ENCODE assay signal across 14 cellular contexts in the genomic region with DNA sequence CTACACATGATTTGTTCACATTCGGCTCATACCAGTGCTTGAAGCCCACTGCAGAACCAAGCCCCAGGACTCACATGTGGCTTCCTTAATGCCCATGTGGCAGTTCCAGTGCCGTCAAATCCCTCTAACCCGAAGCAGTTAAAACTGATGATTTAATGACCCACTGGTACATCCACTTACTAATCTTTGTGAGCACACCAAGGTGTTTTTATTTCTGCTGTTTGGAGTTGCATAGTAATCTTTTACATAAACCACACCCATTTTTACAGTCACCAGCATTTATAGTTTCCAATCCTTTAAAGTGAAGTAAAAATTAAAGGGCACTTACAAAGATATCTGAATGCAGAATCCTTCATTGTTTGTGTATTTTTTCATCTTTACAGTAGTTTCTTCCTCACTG.
DNase-seq lines count a peak whose midpoint lies in the region; ATAC-seq and TF ChIP-seq lines count a peak whose summit lies in the region.
"Had no signal": no experiment of that assay in that cellular context is flagged by ENCODE, and none has a peak within 500 bp of the region (broad histone marks: within the 10 kb centered on the region; RNA-seq: fewer than 3 reads in every experiment).

No MANE protein-coding gene starts in this region.

- H3K27ac ChIP-seq in C4-2B (peak overlapping the region; percentile 49), VCaP (peak overlapping the region; percentile 30)
- H3K27ac ChIP-seq in naive thymus-derived CD4-positive, alpha-beta T cell (ENCODE audit: low read depth, low read length) = no peak overlapping the region

- H3K4me3 ChIP-seq in naive thymus-derived CD4-positive, alpha-beta T cell (ENCODE audit: low read length) = no peak overlapping the region
- H3K4me3 ChIP-seq: HAP-1 had no signal

- H3K36me3 ChIP-seq in naive thymus-derived CD4-positive, alpha-beta T cell (ENCODE audit: control insufficient read depth in 2 of 3, insufficient read depth in 3 of 3, low read length in 3 of 3) = no peaks in the 10 kb centered on the region
- H3K36me3 ChIP-seq: HAP-1 had no signal

- H3K27me3 ChIP-seq in naive thymus-derived CD4-positive, alpha-beta T cell (ENCODE audit: control insufficient read depth in 2 of 2, insufficient read depth in 2 of 2, low read length in 2 of 2) = no peaks in the 10 kb centered on the region

- POLR2A ChIA-PET in naive thymus-derived CD4-positive, alpha-beta T cell (lab: Charles Lee) = no interaction called here

- intact Hi-C loops in naive thymus-derived CD4-positive, alpha-beta T cell (cut with micrococcal nuclease) = no loop called here

- H3K9me3 Mint-ChIP-seq in HFFc6 (no peaks in the 10 kb centered on the region), nephron (no peaks in the 10 kb centered on the region)
- peaks cover 0 to 4% (median 0%) of the 10 kb centered on the region in 11 donors for H3K9me3 Mint-ChIP-seq in naive thymus-derived CD4-positive, alpha-beta T cell
- no peaks in the 10 kb centered on the region for H3K9me3 Mint-ChIP-seq in activated naive CD4-positive, alpha-beta T cell treated with anti-CD3 and anti-CD28 coated beads, Interleukin-2, amount 10 ng/mL, durations not matched to agents 7 days and 5 days
- H3K9me3 Mint-ChIP-seq: CD8-positive, alpha-beta T cell had no signal

- H3K27me3 Mint-ChIP-seq in HFFc6 (ENCODE audit: insufficient read depth) = peaks cover 6% of the 10 kb centered on the region
- H3K27me3 Mint-ChIP-seq in nephron (ENCODE audit: low read depth) = peaks cover 5% of the 10 kb centered on the region
- H3K27me3 Mint-ChIP-seq in naive thymus-derived CD4-positive, alpha-beta T cell = peaks cover 8 to 34% (median 24%) of the 10 kb centered on the region in 5 donors
- peaks cover 48% of the 10 kb centered on the region for H3K27me3 Mint-ChIP-seq in activated naive CD4-positive, alpha-beta T cell treated with anti-CD3 and anti-CD28 coated beads, Interleukin-2, amount 10 ng/mL, durations not matched to agents 7 days and 5 days

- no peak for ATAC-seq in naive thymus-derived CD4-positive, alpha-beta T cell
- ATAC-seq: CD8-positive, alpha-beta T cell had no signal

- TF ChIP-seq CTCF in C4-2B (conservative IDR thresholded peaks at IDR 0.05) (no peak), HFFc6 (IDR thresholded peaks at IDR 0.05) (no peak), VCaP (conservative IDR thresholded peaks at IDR 0.05) (no peak), nephron (IDR thresholded peaks at IDR 0.05; ENCODE audit: unreplicated experiment in 3 of 3) (no peak)

- no peaks in the 10 kb centered on the region for H3K36me3 Mint-ChIP-seq in HFFc6 (ENCODE audit: low read depth)
- no peaks in the 10 kb centered on the region for H3K36me3 Mint-ChIP-seq in nephron (ENCODE audit: low read depth)
- no peaks in the 10 kb centered on the region for H3K36me3 Mint-ChIP-seq in naive thymus-derived CD4-positive, alpha-beta T cell
- H3K36me3 Mint-ChIP-seq in activated naive CD4-positive, alpha-beta T cell treated with anti-CD3 and anti-CD28 coated beads, Interleukin-2, amount 10 ng/mL, durations not matched to agents 7 days and 5 days = no peaks in the 10 kb centered on the region
- H3K36me3 Mint-ChIP-seq: CD8-positive, alpha-beta T cell had no signal

- H3K4me3 Mint-ChIP-seq in HFFc6 (no peak overlapping the region), nephron (no peak overlapping the region)
- no peak overlapping the region for H3K4me3 Mint-ChIP-seq in naive thymus-derived CD4-positive, alpha-beta T cell
- H3K4me3 Mint-ChIP-seq in activated naive CD4-positive, alpha-beta T cell treated with anti-CD3 and anti-CD28 coated beads, Interleukin-2, amount 10 ng/mL, durations not matched to agents 7 days and 5 days = no peak overlapping the region
- H3K4me3 Mint-ChIP-seq: B cell; CD8-positive, alpha-beta T cell had no signal

- DNase-seq in HFFc6 (no peak), DMS 273 (lab: John Stamatoyannopoulos, UW; ENCODE audit: unreplicated experiment) (no peak)
- DNase-seq in naive thymus-derived CD4-positive, alpha-beta T cell = no peak
- no peak for DNase-seq in activated naive CD4-positive, alpha-beta T cell treated with anti-CD3 and anti-CD28 coated beads, Interleukin-2, amount 10 ng/mL, durations not matched to agents 7 days and 5 days
- DNase-seq: CD8-positive, alpha-beta T cell; DMS 273 treated with DMSO at 0.1 percent for 48 hours; NCI-H1436 treated with DMSO at 0.1 percent for 48 hours; NCI-H2081; NCI-H524 had no signal

- no peaks in the 10 kb centered on the region for H3K4me1 ChIP-seq in naive thymus-derived CD4-positive, alpha-beta T cell (ENCODE audit: control insufficient read depth in 2 of 2, insufficient read depth in 2 of 2, low read length in 2 of 2)
- H3K4me1 ChIP-seq: HAP-1 had no signal

- H3K9me3 ChIP-seq in naive thymus-derived CD4-positive, alpha-beta T cell (ENCODE audit: control insufficient read depth in 2 of 3, low read length in 3 of 3) = no peaks in the 10 kb centered on the region
- H3K9me3 ChIP-seq: HAP-1 had no signal

- H3K4me1 Mint-ChIP-seq in HFFc6 (ENCODE audit: low read depth) (peaks cover 55% of the 10 kb centered on the region), nephron (peaks cover 59% of the 10 kb centered on the region)
- peaks cover 0 to 13% (median 4%) of the 10 kb centered on the region in 7 donors for H3K4me1 Mint-ChIP-seq in naive thymus-derived CD4-positive, alpha-beta T cell
- no peaks in the 10 kb centered on the region for H3K4me1 Mint-ChIP-seq in activated naive CD4-positive, alpha-beta T cell treated with anti-CD3 and anti-CD28 coated beads, Interleukin-2, amount 10 ng/mL, durations not matched to agents 7 days and 5 days

- H3K27ac Mint-ChIP-seq in HFFc6 (peak overlapping the region; percentile 56), nephron (peak overlapping the region in 2 of 3 experiments; percentile 38 to 96)
- no peak overlapping the region for H3K27ac Mint-ChIP-seq in naive thymus-derived CD4-positive, alpha-beta T cell
- H3K27ac Mint-ChIP-seq in activated naive CD4-positive, alpha-beta T cell treated with anti-CD3 and anti-CD28 coated beads, Interleukin-2, amount 10 ng/mL, durations not matched to agents 7 days and 5 days = no peak overlapping the region
- H3K27ac Mint-ChIP-seq: B cell; CD8-positive, alpha-beta T cell had no signal

- CTCF ChIA-PET in naive thymus-derived CD4-positive, alpha-beta T cell (lab: Charles Lee) = no interaction called here
- CTCF ChIA-PET in activated naive CD4-positive, alpha-beta T cell treated with anti-CD3 and anti-CD28 coated beads, Interleukin-2, amount 10 ng/mL, durations not matched to agents 7 days and 5 days (lab: Charles Lee) = no interaction called here

Comparison
In these comparisons a context has a peak if more than half of its experiments do, and no peak if none do; other contexts are left out.
1. H3K27ac Mint-ChIP-seq: peak in HFFc6 (single experiment) and nephron (2 of 3); none in naive thymus-derived CD4-positive, alpha-beta T cell (0 of 9) and activated naive CD4-positive, alpha-beta T cell treated with anti-CD3 and anti-CD28 coated beads, Interleukin-2, amount 10 ng/mL, durations not matched to agents 7 days and 5 days (single experiment).